ENCODE assay signal across 1 cellular context in genomic region chr5:97208714-97209113, GRCh38.
TF ChIP-seq lines count a peak whose summit lies in the region.

No MANE protein-coding gene starts in this region.

TF ChIP-seq in K562, 482 proteins besides CTCF, POLR2A, EP300 and RAD21:
- no peak for TF ChIP-seq ZNF212 (CRISPR knock-in tag; IDR thresholded peaks at IDR 0.05)
- TF ChIP-seq ZFP36 (IDR thresholded peaks at IDR 0.05; ENCODE audit: low read depth, low read length, partially characterized antibody), result peak; percentile 51
- TF ChIP-seq, protein P1, sequence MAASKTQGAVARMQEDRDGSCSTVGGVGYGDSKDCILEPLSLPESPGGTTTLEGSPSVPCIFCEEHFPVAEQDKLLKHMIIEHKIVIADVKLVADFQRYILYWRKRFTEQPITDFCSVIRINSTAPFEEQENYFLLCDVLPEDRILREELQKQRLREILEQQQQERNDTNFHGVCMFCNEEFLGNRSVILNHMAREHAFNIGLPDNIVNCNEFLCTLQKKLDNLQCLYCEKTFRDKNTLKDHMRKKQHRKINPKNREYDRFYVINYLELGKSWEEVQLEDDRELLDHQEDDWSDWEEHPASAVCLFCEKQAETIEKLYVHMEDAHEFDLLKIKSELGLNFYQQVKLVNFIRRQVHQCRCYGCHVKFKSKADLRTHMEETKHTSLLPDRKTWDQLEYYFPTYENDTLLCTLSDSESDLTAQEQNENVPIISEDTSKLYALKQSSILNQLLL (CRISPR knock-in tag; IDR thresholded peaks at IDR 0.05; ENCODE audit: borderline replicate concordance), result no peak
- TF ChIP-seq, protein P2, sequence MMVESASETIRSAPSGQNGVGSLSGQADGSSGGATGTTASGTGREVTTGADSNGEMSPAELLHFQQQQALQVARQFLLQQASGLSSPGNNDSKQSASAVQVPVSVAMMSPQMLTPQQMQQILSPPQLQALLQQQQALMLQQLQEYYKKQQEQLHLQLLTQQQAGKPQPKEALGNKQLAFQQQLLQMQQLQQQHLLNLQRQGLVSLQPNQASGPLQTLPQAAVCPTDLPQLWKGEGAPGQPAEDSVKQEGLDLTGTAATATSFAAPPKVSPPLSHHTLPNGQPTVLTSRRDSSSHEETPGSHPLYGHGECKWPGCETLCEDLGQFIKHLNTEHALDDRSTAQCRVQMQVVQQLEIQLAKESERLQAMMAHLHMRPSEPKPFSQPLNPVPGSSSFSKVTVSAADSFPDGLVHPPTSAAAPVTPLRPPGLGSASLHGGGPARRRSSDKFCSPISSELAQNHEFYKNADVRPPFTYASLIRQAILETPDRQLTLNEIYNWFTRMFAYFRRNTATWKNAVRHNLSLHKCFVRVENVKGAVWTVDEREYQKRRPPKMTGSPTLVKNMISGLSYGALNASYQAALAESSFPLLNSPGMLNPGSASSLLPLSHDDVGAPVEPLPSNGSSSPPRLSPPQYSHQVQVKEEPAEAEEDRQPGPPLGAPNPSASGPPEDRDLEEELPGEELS (CRISPR knock-in tag; IDR thresholded peaks at IDR 0.05; ENCODE audit: borderline replicate concordance), result no peak
- no peak for TF ChIP-seq SUPT5H (IDR thresholded peaks at IDR 0.05)
- no peak for TF ChIP-seq TEAD2 (tag; IDR thresholded peaks at IDR 0.05)
- TF ChIP-seq, protein P3, sequence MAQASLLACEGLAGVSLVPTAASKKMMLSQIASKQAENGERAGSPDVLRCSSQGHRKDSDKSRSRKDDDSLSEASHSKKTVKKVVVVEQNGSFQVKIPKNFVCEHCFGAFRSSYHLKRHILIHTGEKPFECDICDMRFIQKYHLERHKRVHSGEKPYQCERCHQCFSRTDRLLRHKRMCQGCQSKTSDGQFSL (CRISPR knock-in tag; IDR thresholded peaks at IDR 0.05), result no peak
- TF ChIP-seq, protein P3 (tag; IDR thresholded peaks at IDR 0.05), result no peak
- TF ChIP-seq, protein P4, sequence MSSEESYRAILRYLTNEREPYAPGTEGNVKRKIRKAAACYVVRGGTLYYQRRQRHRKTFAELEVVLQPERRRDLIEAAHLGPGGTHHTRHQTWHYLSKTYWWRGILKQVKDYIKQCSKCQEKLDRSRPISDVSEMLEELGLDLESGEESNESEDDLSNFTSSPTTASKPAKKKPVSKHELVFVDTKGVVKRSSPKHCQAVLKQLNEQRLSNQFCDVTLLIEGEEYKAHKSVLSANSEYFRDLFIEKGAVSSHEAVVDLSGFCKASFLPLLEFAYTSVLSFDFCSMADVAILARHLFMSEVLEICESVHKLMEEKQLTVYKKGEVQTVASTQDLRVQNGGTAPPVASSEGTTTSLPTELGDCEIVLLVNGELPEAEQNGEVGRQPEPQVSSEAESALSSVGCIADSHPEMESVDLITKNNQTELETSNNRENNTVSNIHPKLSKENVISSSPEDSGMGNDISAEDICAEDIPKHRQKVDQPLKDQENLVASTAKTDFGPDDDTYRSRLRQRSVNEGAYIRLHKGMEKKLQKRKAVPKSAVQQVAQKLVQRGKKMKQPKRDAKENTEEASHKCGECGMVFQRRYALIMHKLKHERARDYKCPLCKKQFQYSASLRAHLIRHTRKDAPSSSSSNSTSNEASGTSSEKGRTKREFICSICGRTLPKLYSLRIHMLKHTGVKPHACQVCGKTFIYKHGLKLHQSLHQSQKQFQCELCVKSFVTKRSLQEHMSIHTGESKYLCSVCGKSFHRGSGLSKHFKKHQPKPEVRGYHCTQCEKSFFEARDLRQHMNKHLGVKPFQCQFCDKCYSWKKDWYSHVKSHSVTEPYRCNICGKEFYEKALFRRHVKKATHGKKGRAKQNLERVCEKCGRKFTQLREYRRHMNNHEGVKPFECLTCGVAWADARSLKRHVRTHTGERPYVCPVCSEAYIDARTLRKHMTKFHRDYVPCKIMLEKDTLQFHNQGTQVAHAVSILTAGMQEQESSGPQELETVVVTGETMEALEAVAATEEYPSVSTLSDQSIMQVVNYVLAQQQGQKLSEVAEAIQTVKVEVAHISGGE (CRISPR knock-in tag; IDR thresholded peaks at IDR 0.05), result no peak
- TF ChIP-seq, protein P5, sequence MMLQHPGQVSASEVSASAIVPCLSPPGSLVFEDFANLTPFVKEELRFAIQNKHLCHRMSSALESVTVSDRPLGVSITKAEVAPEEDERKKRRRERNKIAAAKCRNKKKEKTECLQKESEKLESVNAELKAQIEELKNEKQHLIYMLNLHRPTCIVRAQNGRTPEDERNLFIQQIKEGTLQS (IDR thresholded peaks at IDR 0.05), result no peak
- TF ChIP-seq, protein P5 (CRISPR knock-in tag; conservative IDR thresholded peaks at IDR 0.05), result no peak
